Comparison of ENCODE assay signal across 9 cellular contexts in the genomic region with DNA sequence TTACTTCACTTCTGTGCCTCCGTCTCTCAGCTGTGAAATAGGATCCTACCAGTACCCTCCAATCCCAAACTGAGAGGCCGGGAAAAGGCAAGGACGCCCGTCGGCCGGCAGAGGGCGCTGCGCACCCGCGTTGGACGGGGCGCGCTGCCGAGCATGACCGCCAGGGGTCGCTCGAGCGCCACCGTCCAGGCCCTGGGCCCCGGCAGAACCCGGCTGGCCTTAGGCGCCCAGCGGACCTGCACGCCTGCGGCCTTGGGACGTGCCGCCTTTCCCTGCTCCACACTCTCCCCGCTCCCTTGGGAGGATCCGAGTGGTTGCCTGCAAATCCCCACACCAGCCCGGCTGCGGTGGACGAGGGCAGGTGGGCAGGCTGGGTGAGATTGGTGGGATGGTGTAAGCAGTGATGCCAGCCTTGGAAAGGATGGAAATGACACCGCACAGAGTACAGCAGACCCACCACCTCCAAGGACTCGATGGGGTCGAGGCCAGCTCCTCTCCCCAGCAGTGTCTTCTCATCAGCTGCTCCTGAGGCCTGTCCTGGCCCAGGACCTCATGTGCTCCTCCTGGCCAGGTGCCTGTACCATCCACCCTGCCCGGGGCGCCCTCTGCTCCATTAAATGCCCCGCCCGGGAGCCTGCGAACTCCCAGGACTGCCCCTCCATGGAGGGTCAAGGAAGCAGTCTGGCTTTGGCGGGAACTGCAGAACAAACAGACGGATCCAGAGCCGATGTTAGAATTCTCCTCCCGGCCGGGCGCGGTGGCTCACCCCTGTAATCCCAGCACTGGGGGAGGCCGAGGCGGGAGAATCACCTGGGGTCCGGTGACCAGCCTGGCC. TPM values are rescaled to one million over a fixed set of nuclear protein-coding genes. Genes with fewer than 3 reads are reported as not detected.
A peak's percentile ranks its signal among the peaks of the same experiment; 100 is the strongest.
DNase-seq lines count a peak whose midpoint lies in the region; ATAC-seq, FAIRE-seq and TF ChIP-seq lines count a peak whose summit lies in the region.
"Had no signal": no experiment of that assay in that cellular context is flagged by ENCODE, and none has a peak within 500 bp of the region (broad histone marks: within the 10 kb centered on the region; RNA-seq: fewer than 3 reads in every experiment).

No MANE protein-coding gene starts in this region.

- no peaks in the 10 kb centered on the region for H3K9me3 Mint-ChIP-seq in activated B cell treated with CpG ODN at 0.5 μM for 24 hours
- H3K9me3 Mint-ChIP-seq: stimulated activated naive CD8-positive, alpha-beta T cell treated with anti-CD3 and anti-CD28 coated beads, Interleukin-15, Interleukin-2, amounts not matched to agents 100 ng/mL and 50 ng/mL, for 24 hours had no signal

- peak; percentile 55 for DNase-seq in SIG-M5 treated with dmso at 0.1 percent for 504 hours (lab: John Stamatoyannopoulos, UW; ENCODE audit: unreplicated experiment)
- DNase-seq in SIG-M5 (lab: John Stamatoyannopoulos, UW), result no peak
- peak; percentile 61 to 68 for DNase-seq in NCI-H2081 (lab: John Stamatoyannopoulos, UW)
- peak; percentile 84 for DNase-seq in activated B cell treated with CpG ODN at 0.5 μM for 24 hours
- DNase-seq in cardiac fibroblast (ENCODE audit: low read depth in 2 of 2), result peak; percentile 67 to 73
- DNase-seq in keratinocyte (ENCODE audit: low read depth, low spot score), result no peak
- DNase-seq in stimulated activated CD4-positive, alpha-beta T cell treated with anti-CD3 and anti-CD28 coated beads, Interleukin-1b, Interleukin-23, amount 100 ng/mL, for 1 hour (ENCODE audit: low read depth in 2 of 2), result peak; percentile 27 to 51

- dilution Hi-C loops in keratinocyte (cut with MboI; ENCODE audit: extremely low pct_ligation_motif_present, low sequenced_read_pairs), result loop anchor here (25.0 kb wide), 1 partner anchor 512 kb away; a partner anchor contains a TSS

- H3K27ac Mint-ChIP-seq in activated B cell treated with CpG ODN at 0.5 μM for 24 hours, result no peak overlapping the region

- H3K4me3 ChIP-seq in cardiac fibroblast (replicated peaks in 1 of 2; ENCODE audit: low read depth in 2 of 2, low read length in 2 of 2), result peak overlapping the region in 1 of 2 donors; percentile 14
- no peak overlapping the region for H3K4me3 ChIP-seq in keratinocyte (ENCODE audit: control insufficient read depth in 2 of 3, extremely low read depth in 1 of 3, insufficient read depth in 2 of 3, low read depth in 1 of 3, low read length in 3 of 3)

- H3K79me2 ChIP-seq in keratinocyte (ENCODE audit: control insufficient read depth, insufficient read depth, low read length), result no peaks in the 10 kb centered on the region

- H3K27ac ChIP-seq in keratinocyte (ENCODE audit: control insufficient read depth, insufficient read depth, low read length), result no peak overlapping the region

- no peak for FAIRE-seq in keratinocyte (lab: Jason Lieb, UNC)

- CTCF ChIA-PET in activated B cell treated with CpG ODN at 0.5 μM for 24 hours (lab: Charles Lee), result interaction anchor here (0.6 to 3.3 kb wide), 31 partner anchors 10 to 516 kb away, joined by 3 to 12 read pairs (median 4); a partner anchor contains a TSS

- TF ChIP-seq CTCF in activated B cell treated with CpG ODN at 0.5 μM for 24 hours (IDR thresholded peaks at IDR 0.05) (peak; percentile 100), cardiac fibroblast (IDR thresholded peaks at IDR 0.05; ENCODE audit: low read depth, low read length) (peak; percentile 92), keratinocyte (optimal IDR thresholded peaks at IDR 0.05 in 1 of 3, IDR thresholded peaks at IDR 0.05 in 1 of 3, conservative IDR thresholded peaks at IDR 0.05 in 1 of 3; ENCODE audit: extremely low read depth in 1 of 3, insufficient read depth in 2 of 3, low read length in 3 of 3) (peak; percentile 97 to 100 (median 99))

- peak overlapping the region; percentile 67 for H3K4me2 ChIP-seq in keratinocyte (ENCODE audit: control insufficient read depth, extremely low read depth, insufficient read depth, low read depth, low read length)

- peaks cover 40% of the 10 kb centered on the region for H3K4me1 Mint-ChIP-seq in activated B cell treated with CpG ODN at 0.5 μM for 24 hours

- POLR2A ChIA-PET in activated B cell treated with CpG ODN at 0.5 μM for 24 hours (lab: Charles Lee), result no interaction called here

- H3K27me3 Mint-ChIP-seq in activated B cell treated with CpG ODN at 0.5 μM for 24 hours, result no peaks in the 10 kb centered on the region
- H3K27me3 Mint-ChIP-seq: stimulated activated naive CD8-positive, alpha-beta T cell treated with anti-CD3 and anti-CD28 coated beads, Interleukin-15, Interleukin-2, amounts not matched to agents 100 ng/mL and 50 ng/mL, for 24 hours had no signal

- H3K9me1 ChIP-seq in keratinocyte (ENCODE audit: control insufficient read depth, extremely low read depth, insufficient read depth, low read length), result no peaks in the 10 kb centered on the region

- peak overlapping the region; percentile 66 for H2AFZ ChIP-seq in keratinocyte (ENCODE audit: control insufficient read depth, low read length)

- no peaks in the 10 kb centered on the region for H3K27me3 ChIP-seq in keratinocyte (ENCODE audit: control insufficient read depth, extremely low read depth, insufficient read depth, low read length)

- intact Hi-C loops in activated B cell treated with CpG ODN at 0.5 μM for 24 hours (cut with micrococcal nuclease), result loop anchor here (1.0 to 5.0 kb wide), 9 partner anchors 79 to 647 kb away; a partner anchor contains a TSS

- no peaks in the 10 kb centered on the region for H3K36me3 Mint-ChIP-seq in activated B cell treated with CpG ODN at 0.5 μM for 24 hours (ENCODE audit: low read depth)

- H4K20me1 ChIP-seq in keratinocyte (ENCODE audit: control insufficient read depth, extremely low read depth, insufficient read depth, low read length), result no peaks in the 10 kb centered on the region

- H3K9me3 ChIP-seq in keratinocyte (ENCODE audit: control insufficient read depth, low read depth, low read length), result no peaks in the 10 kb centered on the region

- H3K9ac ChIP-seq in keratinocyte (ENCODE audit: control insufficient read depth, extremely low read depth, insufficient read depth, low read length), result no peak overlapping the region

- ATAC-seq in HG02938 (IDR thresholded peaks at IDR 0.05; ENCODE audit: unreplicated experiment), result peak; percentile 48
- ATAC-seq in activated B cell treated with CpG ODN at 0.5 μM for 24 hours (ENCODE audit: low read depth), result peak; percentile 83

- no peak overlapping the region for H3K4me3 Mint-ChIP-seq in activated B cell treated with CpG ODN at 0.5 μM for 24 hours
- H3K4me3 Mint-ChIP-seq: stimulated activated naive CD8-positive, alpha-beta T cell treated with anti-CD3 and anti-CD28 coated beads, Interleukin-15, Interleukin-2, amounts not matched to agents 100 ng/mL and 50 ng/mL, for 24 hours had no signal

- no peaks in the 10 kb centered on the region for H3K36me3 ChIP-seq in keratinocyte (ENCODE audit: control insufficient read depth in 2 of 2, extremely low read depth in 1 of 2, insufficient read depth in 2 of 2, low read length in 2 of 2)

- H3K4me1 ChIP-seq in keratinocyte (ENCODE audit: control insufficient read depth, extremely low read depth, insufficient read depth, low read length), result peaks cover 7% of the 10 kb centered on the region

RNA-seq across cellular contexts. Expression of a gene that starts 47.4 kb away (rescaled TPM):
- 93.1 and 113 TPM in 2 replicates for total RNA-seq in activated B cell treated with CpG ODN at 0.5 μM for 24 hours
- polyA plus RNA-seq in keratinocyte, result 11.9 to 30.5 TPM (median 21.2 TPM) in 3 replicates
- 11.7 TPM for polyA plus RNA-seq in keratinocyte (2011; ENCODE audit: low read depth)
- polyA plus RNA-seq in keratinocyte (2011; cell fraction: cytosol; rRNA removed), result 4.7 and 9.7 TPM in 2 replicates
- 33.5 and 34.7 TPM in 2 replicates for polyA plus RNA-seq in keratinocyte (2011; cell fraction: nucleus; rRNA removed)
- 13.6 and 15.8 TPM in 2 replicates for polyA plus RNA-seq in keratinocyte (2012; ENCODE audit: low replicate concordance)
- polyA minus RNA-seq in keratinocyte, result 14.7 to 42.6 TPM (median 30.3 TPM) in 3 replicates
- polyA minus RNA-seq in keratinocyte (2011; cell fraction: cytosol; rRNA and poly(A)+ RNA removed), result 5.6 TPM
- 17.2 and 25.7 TPM in 2 replicates for polyA minus RNA-seq in keratinocyte (2011; cell fraction: nucleus; rRNA and poly(A)+ RNA removed)

Comparison
In these comparisons a context has a peak if more than half of its experiments do, and no peak if none do; other contexts are left out.
1. DNase-seq: peak in SIG-M5 treated with dmso at 0.1 percent for 504 hours (single experiment), NCI-H2081 (2 of 2), activated B cell treated with CpG ODN at 0.5 μM for 24 hours (single experiment), cardiac fibroblast (2 of 2) and stimulated activated CD4-positive, alpha-beta T cell treated with anti-CD3 and anti-CD28 coated beads, Interleukin-1b, Interleukin-23, amount 100 ng/mL, for 1 hour (2 of 2); none in SIG-M5 (single experiment) and keratinocyte (single experiment).
2. Peak in every context shown above with its lines, with median percentiles within 50 percentile points of each other: CTCF ChIP-seq.